ENCODE assay signal across 8 cellular contexts in genomic region chrX:53223068-53223693, GRCh38. TPM values are rescaled to one million over a fixed set of nuclear protein-coding genes. Genes with fewer than 3 reads are reported as not detected.
DNase-seq lines count a peak whose midpoint lies in the region; ATAC-seq and TF ChIP-seq lines count a peak whose summit lies in the region.

No MANE protein-coding gene starts in this region.

- ATAC-seq in PC-3 (no peak), esophagus mucosa (peak; percentile 3), HG02763 (IDR thresholded peaks at IDR 0.05; ENCODE audit: unreplicated experiment) (no peak), GM18907 (IDR thresholded peaks at IDR 0.05; ENCODE audit: unreplicated experiment) (no peak), aorta (ENCODE audit: low FRiP score) (no peak)

- H2AFZ ChIP-seq in PC-3 (ENCODE audit: low read length): no peak overlapping the region

- H3K9me2 ChIP-seq in PC-3 (replicated peaks; ENCODE audit: low read length): no peaks in the 10 kb centered on the region

- peak overlapping the region; percentile 27; the same call in 1 of the 2 replicates for H3K9ac ChIP-seq in PC-3 (ENCODE audit: low read length)

- CTCF ChIA-PET in PC-3 (lab: Charles Lee): no interaction called here

- H3K9me3 ChIP-seq in PC-3 (ENCODE audit: low read length): no peaks in the 10 kb centered on the region
- H3K9me3 ChIP-seq in aorta (ENCODE audit: control insufficient read depth, low read length): no peaks in the 10 kb centered on the region

- peak overlapping the region; percentile 100 for H3K27ac Mint-ChIP-seq in progenitor cell of endocrine pancreas

- H3K4me3 ChIP-seq in PC-3 (ENCODE audit: low read length) (peak overlapping the region; percentile 97), aorta (ENCODE audit: low read length in 2 of 2) (peak overlapping the region in 1 of 2 donors; percentile 77)

- peaks cover 15% of the 10 kb centered on the region for H3K4me1 Mint-ChIP-seq in progenitor cell of endocrine pancreas (ENCODE audit: low read depth)

- 37 to 54% methylated on average over 2 of the region's 2 CpGs for WGBS in aorta, 2 donors

- POLR2A ChIA-PET in PC-3 (lab: Charles Lee; ENCODE audit: unreplicated experiment): no interaction called here

- DNase-seq in GM03348 (ENCODE audit: low spot score): peak; percentile 6
- DNase-seq in PC-3: peak; percentile 22
- no peak for DNase-seq in progenitor cell of endocrine pancreas (ENCODE audit: low spot score, unreplicated experiment)
- DNase-seq in GOT3 (lab: John Stamatoyannopoulos, UW): no peak
- no peak for DNase-seq in aorta

- intact Hi-C loops in PC-3 (cut with micrococcal nuclease) (no loop called here), aorta (cut with DNase I) (no loop called here)

- H3K79me2 ChIP-seq in PC-3 (ENCODE audit: low read length): peaks cover 65% of the 10 kb centered on the region

- no TSS peak for BruUV-seq in PC-3 (replicated peaks; lab: Mats Ljungman, UMichigan)

- H3K4me2 ChIP-seq in PC-3 (ENCODE audit: low read length): peak overlapping the region; percentile 90

- H3K27ac ChIP-seq in PC-3 (ENCODE audit: low read length) (peak overlapping the region; percentile 56), aorta (ENCODE audit: low read depth in 1 of 2, low read length in 2 of 2) (no peak overlapping the region)

- peaks cover 4% of the 10 kb centered on the region for H3K36me3 Mint-ChIP-seq in progenitor cell of endocrine pancreas (ENCODE audit: insufficient read depth)

- H3K27me3 ChIP-seq in PC-3 (ENCODE audit: low read length) (no peaks in the 10 kb centered on the region), aorta (ENCODE audit: control insufficient read depth in 1 of 2, insufficient read depth in 2 of 2, low read length in 1 of 2) (no peaks in the 10 kb centered on the region)

- peak overlapping the region; percentile 94 for H3K4me3 Mint-ChIP-seq in progenitor cell of endocrine pancreas (ENCODE audit: low read depth)

- H3K36me3 ChIP-seq in PC-3 (ENCODE audit: low read depth, low read length) (peaks cover 22% of the 10 kb centered on the region), aorta (ENCODE audit: control insufficient read depth in 1 of 2, insufficient read depth in 2 of 2, low read length in 1 of 2) (peaks cover 3 to 8% of the 10 kb centered on the region in 2 donors)

- no peaks in the 10 kb centered on the region for H3F3A ChIP-seq in PC-3 (ENCODE audit: low read length, unreplicated experiment)

- H3K4me1 ChIP-seq in PC-3 (ENCODE audit: insufficient read depth, low read length) (peaks cover 29% of the 10 kb centered on the region), aorta (ENCODE audit: control insufficient read depth in 1 of 2, insufficient read depth in 2 of 2, low read length in 2 of 2) (no peaks in the 10 kb centered on the region)

- H3K9me3 Mint-ChIP-seq in progenitor cell of endocrine pancreas (ENCODE audit: low read depth): peaks cover 9% of the 10 kb centered on the region

- peak; percentile 23; the same call in 1 of the 2 replicates for TF ChIP-seq CTCF in PC-3 (conservative IDR thresholded peaks at IDR 0.05; ENCODE audit: low read depth, low read length)
- TF ChIP-seq CTCF in progenitor cell of endocrine pancreas (IDR thresholded peaks at IDR 0.05; ENCODE audit: unreplicated experiment): no peak

- peaks cover 46% of the 10 kb centered on the region for H4K20me1 ChIP-seq in PC-3 (ENCODE audit: low read length)

- no peaks in the 10 kb centered on the region for H3K27me3 Mint-ChIP-seq in progenitor cell of endocrine pancreas

RNA-seq across cellular contexts. Expression of gene KDM5C, which starts 1.8 kb away (rescaled TPM):
- 89.8 and 159 TPM in 2 replicates for total RNA-seq in PC-3 (2014; rRNA removed)
- total RNA-seq in esophagus mucosa: 73.6 TPM
- total RNA-seq in progenitor cell of endocrine pancreas: 109 and 112 TPM in 2 replicates
- total RNA-seq in aorta: 100 to 1,000 TPM in 1 of 2 donors, 10 to 100 TPM in 1; 78.7 to 118 TPM
- polyA plus RNA-seq in aorta: 10 to 100 TPM; 14.0 to 37.1 TPM

RNA-seq across cellular contexts. Expression of gene IQSEC2, which starts 58.2 kb away (rescaled TPM):
- total RNA-seq in PC-3 (2014; rRNA removed) (8.5 and 19.3 TPM in 2 replicates), esophagus mucosa (10.6 TPM), progenitor cell of endocrine pancreas (15.1 and 18.1 TPM in 2 replicates), aorta (10 to 100 TPM; 17.1 to 27.4 TPM)
- polyA plus RNA-seq in aorta: 10 to 100 TPM; 15.2 to 15.4 TPM

Comparison
In these comparisons a context has a peak if more than half of its experiments do, and no peak if none do; other contexts are left out.
1. DNase-seq: peak in GM03348 (single experiment) and PC-3 (single experiment); none in progenitor cell of endocrine pancreas (single experiment), GOT3 (single experiment) and aorta (0 of 2).